ENCODE assay signal across 9 cellular contexts in genomic region chr9:121358747-121359146, GRCh38. TPM values are rescaled to one million over a fixed set of nuclear protein-coding genes. Genes with fewer than 3 reads are reported as not detected.
A peak's percentile ranks its signal among the peaks of the same experiment; 100 is the strongest.
DNase-seq lines count a peak whose midpoint lies in the region; ATAC-seq and TF ChIP-seq lines count a peak whose summit lies in the region.
"Had no signal": no experiment of that assay in that cellular context is flagged by ENCODE, and none has a peak within 500 bp of the region (broad histone marks: within the 10 kb centered on the region; RNA-seq: fewer than 3 reads in every experiment).

No MANE protein-coding gene starts in this region.

- H3K9me3 ChIP-seq in vagina, result no peaks in the 10 kb centered on the region
- no peaks in the 10 kb centered on the region for H3K9me3 ChIP-seq in BE2C

- peak; percentile 28 for ATAC-seq in activated naive CD8-positive, alpha-beta T cell treated with anti-CD3 and anti-CD28 coated beads, Interleukin-2, amount 10 ng/mL, durations not matched to agents 7 days and 5 days (ENCODE audit: low read depth)
- ATAC-seq in memory B cell (ENCODE audit: low read depth) (peak; percentile 41), GM18873 (IDR thresholded peaks at IDR 0.05; ENCODE audit: low FRiP score, unreplicated experiment) (no peak)

- no peaks in the 10 kb centered on the region for H3K27me3 Mint-ChIP-seq in activated naive CD4-positive, alpha-beta T cell treated with anti-CD3 and anti-CD28 coated beads, Interleukin-2, amount 50 U/mL, for 24 hours
- no peaks in the 10 kb centered on the region for H3K27me3 Mint-ChIP-seq in activated naive CD8-positive, alpha-beta T cell treated with anti-CD3 and anti-CD28 coated beads, Interleukin-2, amount 10 ng/mL, durations not matched to agents 7 days and 5 days
- no peaks in the 10 kb centered on the region for H3K27me3 Mint-ChIP-seq in memory B cell

- POLR2A ChIA-PET in activated naive CD8-positive, alpha-beta T cell treated with anti-CD3 and anti-CD28 coated beads, Interleukin-2, amount 10 ng/mL, durations not matched to agents 7 days and 5 days (lab: Charles Lee), result interaction anchor here (1.9 kb wide), 1 partner anchor 10 kb away, joined by 8 read pairs; no protein-coding TSS in a partner anchor

- TF ChIP-seq POLR2A in vagina (IDR thresholded peaks at IDR 0.05), result no peak

- peaks cover 5% of the 10 kb centered on the region for H3K36me3 Mint-ChIP-seq in activated naive CD4-positive, alpha-beta T cell treated with anti-CD3 and anti-CD28 coated beads, Interleukin-2, amount 50 U/mL, for 24 hours
- peaks cover 25% of the 10 kb centered on the region for H3K36me3 Mint-ChIP-seq in activated naive CD8-positive, alpha-beta T cell treated with anti-CD3 and anti-CD28 coated beads, Interleukin-2, amount 10 ng/mL, durations not matched to agents 7 days and 5 days
- H3K36me3 Mint-ChIP-seq in memory B cell, result no peaks in the 10 kb centered on the region

- H3K4me1 ChIP-seq in vagina (peaks cover 68% of the 10 kb centered on the region), BE2C (peaks cover 11% of the 10 kb centered on the region)

- H3K9me3 Mint-ChIP-seq in activated naive CD4-positive, alpha-beta T cell treated with anti-CD3 and anti-CD28 coated beads, Interleukin-2, amount 50 U/mL, for 24 hours, result no peaks in the 10 kb centered on the region
- H3K9me3 Mint-ChIP-seq in activated naive CD8-positive, alpha-beta T cell treated with anti-CD3 and anti-CD28 coated beads, Interleukin-2, amount 10 ng/mL, durations not matched to agents 7 days and 5 days, result no peaks in the 10 kb centered on the region
- no peaks in the 10 kb centered on the region for H3K9me3 Mint-ChIP-seq in memory B cell

- H3K36me3 ChIP-seq in vagina (peaks cover 0 to 11% of the 10 kb centered on the region in 2 donors), BE2C (peaks cover 3% of the 10 kb centered on the region)

- peaks cover 35% of the 10 kb centered on the region for H3K4me1 Mint-ChIP-seq in activated naive CD4-positive, alpha-beta T cell treated with anti-CD3 and anti-CD28 coated beads, Interleukin-2, amount 50 U/mL, for 24 hours
- H3K4me1 Mint-ChIP-seq in activated naive CD8-positive, alpha-beta T cell treated with anti-CD3 and anti-CD28 coated beads, Interleukin-2, amount 10 ng/mL, durations not matched to agents 7 days and 5 days, result peaks cover 42% of the 10 kb centered on the region
- peaks cover 8% of the 10 kb centered on the region for H3K4me1 Mint-ChIP-seq in memory B cell

- no peak overlapping the region for H3K4me3 ChIP-seq in vagina
- H3K4me3 ChIP-seq in BE2C (ENCODE audit: low read depth, low read length), result no peak overlapping the region

- intact Hi-C loops in vagina (cut with DNase I), result no loop called here

- DNase-seq in activated naive CD4-positive, alpha-beta T cell treated with anti-CD3 and anti-CD28 coated beads, Interleukin-2, amount 50 U/mL, for 16 hours, result no peak
- no peak for DNase-seq in activated naive CD8-positive, alpha-beta T cell treated with anti-CD3 and anti-CD28 coated beads, Interleukin-2, amount 10 ng/mL, durations not matched to agents 7 days and 5 days
- DNase-seq in memory B cell (ENCODE audit: low spot score in 2 of 2) (no peak), vagina (ENCODE audit: extremely low spot score in 2 of 2) (no peak), BE2C (no peak), AG08396 (ENCODE audit: low spot score) (no peak)
- DNase-seq: NCI-H2081 treated with DMSO at 0.1 percent for 48 hours had no signal

- H3K27ac Mint-ChIP-seq in activated naive CD4-positive, alpha-beta T cell treated with anti-CD3 and anti-CD28 coated beads, Interleukin-2, amount 50 U/mL, for 24 hours, result peak overlapping the region; percentile 49
- peak overlapping the region; percentile 71 for H3K27ac Mint-ChIP-seq in activated naive CD8-positive, alpha-beta T cell treated with anti-CD3 and anti-CD28 coated beads, Interleukin-2, amount 10 ng/mL, durations not matched to agents 7 days and 5 days
- peak overlapping the region; percentile 2 for H3K27ac Mint-ChIP-seq in memory B cell

- H3K4me3 Mint-ChIP-seq in activated naive CD4-positive, alpha-beta T cell treated with anti-CD3 and anti-CD28 coated beads, Interleukin-2, amount 50 U/mL, for 24 hours, result peak overlapping the region; percentile 23
- H3K4me3 Mint-ChIP-seq in activated naive CD8-positive, alpha-beta T cell treated with anti-CD3 and anti-CD28 coated beads, Interleukin-2, amount 10 ng/mL, durations not matched to agents 7 days and 5 days, result peak overlapping the region; percentile 59
- H3K4me3 Mint-ChIP-seq in memory B cell, result no peak overlapping the region

- no peak for TF ChIP-seq CTCF in vagina (IDR thresholded peaks at IDR 0.05)
- TF ChIP-seq CTCF in BE2C (IDR thresholded peaks at IDR 0.05; ENCODE audit: low read depth, low read length), result no peak

- H3K27ac ChIP-seq in vagina, result peak overlapping the region; percentile 97

- H3K27me3 ChIP-seq in vagina, result no peaks in the 10 kb centered on the region
- no peaks in the 10 kb centered on the region for H3K27me3 ChIP-seq in BE2C

RNA-seq across cellular contexts. Expression of gene STOM, which starts 11.3 kb away (rescaled TPM):
- total RNA-seq in activated naive CD8-positive, alpha-beta T cell treated with anti-CD3 and anti-CD28 coated beads, Interleukin-2, amount 10 ng/mL, durations not matched to agents 7 days and 5 days, result 10 to 100 TPM; 87.4 to 95.4 TPM
- total RNA-seq in vagina, result 263 TPM
- 41.8 TPM for polyA plus RNA-seq in BE2C (2012; ENCODE audit: insufficient read depth, insufficient read length, low read depth)

Comparison
In these comparisons a context has a peak if more than half of its experiments do, and no peak if none do; other contexts are left out.
1. H3K27ac Mint-ChIP-seq: peak in every context shown above with its lines; median percentile 71 in activated naive CD8-positive, alpha-beta T cell treated with anti-CD3 and anti-CD28 coated beads, Interleukin-2, amount 10 ng/mL, durations not matched to agents 7 days and 5 days; 49 in activated naive CD4-positive, alpha-beta T cell treated with anti-CD3 and anti-CD28 coated beads, Interleukin-2, amount 50 U/mL, for 24 hours; 2 in memory B cell.